Comparison of ENCODE assay signal across 1 cellular context in the genomic region with DNA sequence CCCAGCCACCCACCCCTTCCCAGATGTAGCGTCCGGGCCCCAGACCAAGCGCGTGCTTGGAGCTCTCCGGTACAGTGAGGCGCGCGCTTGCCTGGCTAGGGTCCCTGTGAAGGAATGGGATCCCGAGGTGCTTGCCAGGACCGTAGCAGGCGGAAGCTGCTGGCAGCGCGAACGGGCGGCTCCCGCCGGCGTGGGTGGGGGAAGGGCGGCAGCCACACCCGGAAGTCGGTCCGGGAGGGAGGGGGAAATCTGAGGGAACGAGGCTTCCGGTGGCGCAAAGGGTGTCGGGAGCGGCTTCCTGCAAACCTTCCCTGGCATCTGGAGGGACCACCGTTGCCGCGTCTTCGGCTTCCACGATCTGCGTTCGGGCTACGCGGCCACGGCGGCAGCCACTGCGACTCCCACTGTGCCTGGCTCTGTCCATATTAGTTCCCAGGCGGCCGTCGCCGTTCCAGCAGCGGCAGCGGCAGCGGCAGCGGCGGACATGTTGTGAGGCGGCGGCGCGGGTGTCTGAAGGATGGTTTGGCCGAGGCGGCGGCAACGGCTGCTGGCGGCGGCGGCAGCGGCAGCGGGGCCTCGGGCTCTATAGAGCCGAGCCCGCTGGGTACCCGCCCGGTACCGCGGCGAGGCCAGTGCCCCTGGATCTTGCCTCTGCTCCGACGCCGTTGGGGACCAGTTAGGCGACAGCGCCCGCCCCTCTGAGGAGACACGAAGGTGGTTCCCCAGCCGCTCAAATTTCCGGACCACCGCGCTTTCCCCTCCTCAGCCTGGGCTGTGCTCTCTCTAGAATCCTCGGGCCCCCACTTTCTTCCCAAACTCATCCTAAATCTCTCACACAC.
TF ChIP-seq lines count a peak whose summit lies in the region.

A gene (plus strand): TSS at position 275 of the 839 bp plus-strand sequence. CDS start 739 bp downstream, outside the sequence.

TF ChIP-seq in K562, 482 proteins besides CTCF, POLR2A, EP300 and RAD21 (continued from another document):
- TF ChIP-seq HEY1 (CRISPR knock-in tag; IDR thresholded peaks at IDR 0.05; ENCODE audit: borderline replicate concordance): no peak
- no peak for TF ChIP-seq JUN (IDR thresholded peaks at IDR 0.05; ENCODE audit: borderline replicate concordance, low read depth, low read length)
- TF ChIP-seq JUN (CRISPR knock-in tag; IDR thresholded peaks at IDR 0.05; ENCODE audit: borderline replicate concordance): no peak
- 0 out of 2 replicates have a peak, but pooled peaks have one; percentile 56 for TF ChIP-seq CBX5 (IDR thresholded peaks at IDR 0.05; ENCODE audit: borderline replicate concordance, low read depth)
- TF ChIP-seq CBX1 (IDR thresholded peaks at IDR 0.05; ENCODE audit: low read depth): no peak; the same call in 1 of the 2 replicates
- TF ChIP-seq EWSR1 (IDR thresholded peaks at IDR 0.05; ENCODE audit: borderline replicate concordance, low read depth, partially characterized antibody): no peak
- TF ChIP-seq KDM5B (IDR thresholded peaks at IDR 0.05; ENCODE audit: insufficient replicate concordance, low read depth, low read length): peak; percentile 89
- TF ChIP-seq, protein P1, sequence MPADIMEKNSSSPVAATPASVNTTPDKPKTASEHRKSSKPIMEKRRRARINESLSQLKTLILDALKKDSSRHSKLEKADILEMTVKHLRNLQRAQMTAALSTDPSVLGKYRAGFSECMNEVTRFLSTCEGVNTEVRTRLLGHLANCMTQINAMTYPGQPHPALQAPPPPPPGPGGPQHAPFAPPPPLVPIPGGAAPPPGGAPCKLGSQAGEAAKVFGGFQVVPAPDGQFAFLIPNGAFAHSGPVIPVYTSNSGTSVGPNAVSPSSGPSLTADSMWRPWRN (IDR thresholded peaks at IDR 0.05; ENCODE audit: low read depth): no peak
- TF ChIP-seq TAL1 (IDR thresholded peaks at IDR 0.05): no peak
- TF ChIP-seq ARID1B (IDR thresholded peaks at IDR 0.05): peak; percentile 36; the same call in 1 of the 2 replicates
- TF ChIP-seq ZKSCAN3 (CRISPR knock-in tag; IDR thresholded peaks at IDR 0.05): no peak
- TF ChIP-seq ZFP36 (IDR thresholded peaks at IDR 0.05; ENCODE audit: low read depth, low read length, partially characterized antibody): no peak
- TF ChIP-seq PURB (CRISPR knock-in tag; IDR thresholded peaks at IDR 0.05; ENCODE audit: low read depth): no peak
- TF ChIP-seq ESRRB (CRISPR knock-in tag; IDR thresholded peaks at IDR 0.05; ENCODE audit: borderline replicate concordance): no peak
- TF ChIP-seq, protein P2, sequence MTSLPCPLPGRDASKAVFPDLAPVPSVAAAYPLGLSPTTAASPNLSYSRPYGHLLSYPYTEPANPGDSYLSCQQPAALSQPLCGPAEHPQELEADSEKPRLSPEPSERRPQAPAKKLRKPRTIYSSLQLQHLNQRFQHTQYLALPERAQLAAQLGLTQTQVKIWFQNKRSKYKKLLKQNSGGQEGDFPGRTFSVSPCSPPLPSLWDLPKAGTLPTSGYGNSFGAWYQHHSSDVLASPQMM (CRISPR knock-in tag; IDR thresholded peaks at IDR 0.05): no peak
- TF ChIP-seq SRSF3 (IDR thresholded peaks at IDR 0.05; ENCODE audit: insufficient read depth, low read length): no peak
- TF ChIP-seq, protein P3, sequence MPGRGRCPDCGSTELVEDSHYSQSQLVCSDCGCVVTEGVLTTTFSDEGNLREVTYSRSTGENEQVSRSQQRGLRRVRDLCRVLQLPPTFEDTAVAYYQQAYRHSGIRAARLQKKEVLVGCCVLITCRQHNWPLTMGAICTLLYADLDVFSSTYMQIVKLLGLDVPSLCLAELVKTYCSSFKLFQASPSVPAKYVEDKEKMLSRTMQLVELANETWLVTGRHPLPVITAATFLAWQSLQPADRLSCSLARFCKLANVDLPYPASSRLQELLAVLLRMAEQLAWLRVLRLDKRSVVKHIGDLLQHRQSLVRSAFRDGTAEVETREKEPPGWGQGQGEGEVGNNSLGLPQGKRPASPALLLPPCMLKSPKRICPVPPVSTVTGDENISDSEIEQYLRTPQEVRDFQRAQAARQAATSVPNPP (IDR thresholded peaks at IDR 0.05; ENCODE audit: borderline replicate concordance, insufficient read depth, insufficient read length): no peak
- TF ChIP-seq, protein P4, sequence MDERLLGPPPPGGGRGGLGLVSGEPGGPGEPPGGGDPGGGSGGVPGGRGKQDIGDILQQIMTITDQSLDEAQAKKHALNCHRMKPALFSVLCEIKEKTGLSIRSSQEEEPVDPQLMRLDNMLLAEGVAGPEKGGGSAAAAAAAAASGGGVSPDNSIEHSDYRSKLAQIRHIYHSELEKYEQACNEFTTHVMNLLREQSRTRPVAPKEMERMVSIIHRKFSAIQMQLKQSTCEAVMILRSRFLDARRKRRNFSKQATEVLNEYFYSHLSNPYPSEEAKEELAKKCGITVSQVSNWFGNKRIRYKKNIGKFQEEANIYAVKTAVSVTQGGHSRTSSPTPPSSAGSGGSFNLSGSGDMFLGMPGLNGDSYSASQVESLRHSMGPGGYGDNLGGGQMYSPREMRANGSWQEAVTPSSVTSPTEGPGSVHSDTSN (CRISPR knock-in tag; IDR thresholded peaks at IDR 0.05; ENCODE audit: low read depth): no peak
- TF ChIP-seq, protein P4 (tag; conservative IDR thresholded peaks at IDR 0.05; ENCODE audit: low read depth): no peak
- TF ChIP-seq SIRT6 (IDR thresholded peaks at IDR 0.05; ENCODE audit: low read depth, low read length): no peak
- no peak for TF ChIP-seq CBX8 (IDR thresholded peaks at IDR 0.05; ENCODE audit: borderline replicate concordance, extremely low read depth, low read depth, low read length, poor library complexity, severe bottlenecking)
- TF ChIP-seq SMAD1 (IDR thresholded peaks at IDR 0.05; ENCODE audit: low read depth, low read length, partially characterized antibody): peak; percentile 66
- no peak for TF ChIP-seq RBM14 (IDR thresholded peaks at IDR 0.05; ENCODE audit: borderline replicate concordance, insufficient read depth, low read depth, low read length)
- TF ChIP-seq SLC30A9 (CRISPR knock-in tag; IDR thresholded peaks at IDR 0.05): no peak
- TF ChIP-seq, protein P5, sequence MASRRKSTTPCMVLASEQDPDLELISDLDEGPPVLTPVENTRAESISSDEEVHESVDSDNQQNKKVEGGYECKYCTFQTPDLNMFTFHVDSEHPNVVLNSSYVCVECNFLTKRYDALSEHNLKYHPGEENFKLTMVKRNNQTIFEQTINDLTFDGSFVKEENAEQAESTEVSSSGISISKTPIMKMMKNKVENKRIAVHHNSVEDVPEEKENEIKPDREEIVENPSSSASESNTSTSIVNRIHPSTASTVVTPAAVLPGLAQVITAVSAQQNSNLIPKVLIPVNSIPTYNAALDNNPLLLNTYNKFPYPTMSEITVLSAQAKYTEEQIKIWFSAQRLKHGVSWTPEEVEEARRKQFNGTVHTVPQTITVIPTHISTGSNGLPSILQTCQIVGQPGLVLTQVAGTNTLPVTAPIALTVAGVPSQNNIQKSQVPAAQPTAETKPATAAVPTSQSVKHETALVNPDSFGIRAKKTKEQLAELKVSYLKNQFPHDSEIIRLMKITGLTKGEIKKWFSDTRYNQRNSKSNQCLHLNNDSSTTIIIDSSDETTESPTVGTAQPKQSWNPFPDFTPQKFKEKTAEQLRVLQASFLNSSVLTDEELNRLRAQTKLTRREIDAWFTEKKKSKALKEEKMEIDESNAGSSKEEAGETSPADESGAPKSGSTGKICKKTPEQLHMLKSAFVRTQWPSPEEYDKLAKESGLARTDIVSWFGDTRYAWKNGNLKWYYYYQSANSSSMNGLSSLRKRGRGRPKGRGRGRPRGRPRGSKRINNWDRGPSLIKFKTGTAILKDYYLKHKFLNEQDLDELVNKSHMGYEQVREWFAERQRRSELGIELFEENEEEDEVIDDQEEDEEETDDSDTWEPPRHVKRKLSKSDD (conservative IDR thresholded peaks at IDR 0.05; ENCODE audit: low read length): no peak
- peak; percentile 85 for TF ChIP-seq TAF7 (tag; IDR thresholded peaks at IDR 0.05)
- no peak for TF ChIP-seq POLR3A (IDR thresholded peaks at IDR 0.05; ENCODE audit: borderline replicate concordance, extremely low read depth, insufficient read depth, insufficient read length)
- no peak for TF ChIP-seq OTX1 (CRISPR knock-in tag; IDR thresholded peaks at IDR 0.05)
- TF ChIP-seq, protein P6, sequence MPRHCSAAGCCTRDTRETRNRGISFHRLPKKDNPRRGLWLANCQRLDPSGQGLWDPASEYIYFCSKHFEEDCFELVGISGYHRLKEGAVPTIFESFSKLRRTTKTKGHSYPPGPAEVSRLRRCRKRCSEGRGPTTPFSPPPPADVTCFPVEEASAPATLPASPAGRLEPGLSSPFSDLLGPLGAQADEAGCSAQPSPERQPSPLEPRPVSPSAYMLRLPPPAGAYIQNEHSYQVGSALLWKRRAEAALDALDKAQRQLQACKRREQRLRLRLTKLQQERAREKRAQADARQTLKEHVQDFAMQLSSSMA (CRISPR knock-in tag; IDR thresholded peaks at IDR 0.05): peak; percentile 91
- TF ChIP-seq SUPT5H (IDR thresholded peaks at IDR 0.05): peak; percentile 96
- TF ChIP-seq KDM4B (IDR thresholded peaks at IDR 0.05; ENCODE audit: borderline replicate concordance in 2 of 2, low read depth in 1 of 2): peak in 1 of 2 experiments; percentile 98; a peak in 2 of 4 replicates
- TF ChIP-seq, protein P7, sequence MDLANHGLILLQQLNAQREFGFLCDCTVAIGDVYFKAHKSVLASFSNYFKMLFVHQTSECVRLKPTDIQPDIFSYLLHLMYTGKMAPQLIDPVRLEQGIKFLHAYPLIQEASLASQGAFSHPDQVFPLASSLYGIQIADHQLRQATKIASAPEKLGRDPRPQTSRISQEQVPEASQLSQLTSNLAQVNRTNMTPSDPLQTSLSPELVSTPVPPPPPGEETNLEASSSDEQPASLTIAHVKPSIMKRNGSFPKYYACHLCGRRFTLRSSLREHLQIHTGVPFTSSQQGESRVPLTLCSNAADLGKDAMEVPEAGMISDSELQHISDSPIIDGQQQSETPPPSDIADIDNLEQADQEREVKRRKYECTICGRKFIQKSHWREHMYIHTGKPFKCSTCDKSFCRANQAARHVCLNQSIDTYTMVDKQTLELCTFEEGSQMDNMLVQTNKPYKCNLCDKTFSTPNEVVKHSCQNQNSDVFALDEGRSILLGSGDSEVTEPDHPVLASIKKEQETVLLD (IDR thresholded peaks at IDR 0.05): 0 out of 2 replicates have a peak, but pooled peaks have one; percentile 55
- no peak; the same call in 1 of the 2 replicates for TF ChIP-seq HNRNPL (IDR thresholded peaks at IDR 0.05; ENCODE audit: low read depth, low read length)
- TF ChIP-seq, protein P8, sequence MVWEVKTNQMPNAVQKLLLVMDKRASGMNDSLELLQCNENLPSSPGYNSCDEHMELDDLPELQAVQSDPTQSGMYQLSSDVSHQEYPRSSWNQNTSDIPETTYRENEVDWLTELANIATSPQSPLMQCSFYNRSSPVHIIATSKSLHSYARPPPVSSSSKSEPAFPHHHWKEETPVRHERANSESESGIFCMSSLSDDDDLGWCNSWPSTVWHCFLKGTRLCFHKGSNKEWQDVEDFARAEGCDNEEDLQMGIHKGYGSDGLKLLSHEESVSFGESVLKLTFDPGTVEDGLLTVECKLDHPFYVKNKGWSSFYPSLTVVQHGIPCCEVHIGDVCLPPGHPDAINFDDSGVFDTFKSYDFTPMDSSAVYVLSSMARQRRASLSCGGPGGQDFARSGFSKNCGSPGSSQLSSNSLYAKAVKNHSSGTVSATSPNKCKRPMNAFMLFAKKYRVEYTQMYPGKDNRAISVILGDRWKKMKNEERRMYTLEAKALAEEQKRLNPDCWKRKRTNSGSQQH (CRISPR knock-in tag; IDR thresholded peaks at IDR 0.05): no peak
- peak; percentile 38 to 74; a peak in 1 of 4 replicates for TF ChIP-seq TRIM24 (IDR thresholded peaks at IDR 0.05)
